Comparison of ENCODE assay signal across 1 cellular context in genomic region chr7:100568936-100569844, GRCh38.
TF ChIP-seq lines count a peak whose summit lies in the region.

No MANE protein-coding gene starts in this region.

TF ChIP-seq in K562, 482 proteins besides CTCF, POLR2A, EP300 and RAD21 (continued from another document and continues in another):
- no peak for TF ChIP-seq MGA (IDR thresholded peaks at IDR 0.05)
- TF ChIP-seq PPARD (CRISPR knock-in tag; IDR thresholded peaks at IDR 0.05), result no peak
- peak; percentile 32; the same call in 1 of the 2 replicates for TF ChIP-seq CREB3L1 (IDR thresholded peaks at IDR 0.05; ENCODE audit: borderline replicate concordance, low read depth)
- TF ChIP-seq CHAMP1 (IDR thresholded peaks at IDR 0.05), result no peak
- TF ChIP-seq ZBTB7A (IDR thresholded peaks at IDR 0.05; ENCODE audit: borderline replicate concordance, control insufficient read depth, low read depth, low read length), result peak; percentile 75; the same call in 1 of the 2 replicates
- no peak for TF ChIP-seq ATF3 (IDR thresholded peaks at IDR 0.05)
- no peak for TF ChIP-seq ATF3 (CRISPR knock-in tag; conservative IDR thresholded peaks at IDR 0.05)
- TF ChIP-seq RBM15 (IDR thresholded peaks at IDR 0.05; ENCODE audit: insufficient read depth, low read length), result no peak
- no peak for TF ChIP-seq HDGF (IDR thresholded peaks at IDR 0.05)
- no peak for TF ChIP-seq ZNF316 (IDR thresholded peaks at IDR 0.05)
- TF ChIP-seq POU5F1 (IDR thresholded peaks at IDR 0.05; ENCODE audit: borderline replicate concordance, low read depth, low read length, partially characterized antibody), result no peak
- no peak for TF ChIP-seq ZNF639 (CRISPR knock-in tag; conservative IDR thresholded peaks at IDR 0.05 in 1 of 2, IDR thresholded peaks at IDR 0.05 in 1 of 2)
- TF ChIP-seq SMARCA4 (IDR thresholded peaks at IDR 0.05), result no peak
- no peak for TF ChIP-seq RUNX1 (IDR thresholded peaks at IDR 0.05; ENCODE audit: low read depth)
- no peak for TF ChIP-seq SLC30A9 (CRISPR knock-in tag; IDR thresholded peaks at IDR 0.05)
- no peak for TF ChIP-seq MIER1 (IDR thresholded peaks at IDR 0.05; ENCODE audit: low read depth)
- no peak for TF ChIP-seq RNF219 (CRISPR knock-in tag; IDR thresholded peaks at IDR 0.05)
- no peak for TF ChIP-seq NRF1 (conservative IDR thresholded peaks at IDR 0.05 in 1 of 2, IDR thresholded peaks at IDR 0.05 in 1 of 2)
- no peak for TF ChIP-seq ZBTB43 (CRISPR knock-in tag; IDR thresholded peaks at IDR 0.05)
- TF ChIP-seq NFXL1 (CRISPR knock-in tag; IDR thresholded peaks at IDR 0.05), result no peak
- TF ChIP-seq MEF2D (tag; conservative IDR thresholded peaks at IDR 0.05; ENCODE audit: low read depth), result no peak
- no peak for TF ChIP-seq NCOR1 (IDR thresholded peaks at IDR 0.05)
- no peak for TF ChIP-seq RBM17 (IDR thresholded peaks at IDR 0.05; ENCODE audit: borderline replicate concordance, low read depth, low read length)
- no peak for TF ChIP-seq SAP30 (IDR thresholded peaks at IDR 0.05; ENCODE audit: borderline replicate concordance, insufficient read depth, low read depth, low read length, poor library complexity, severe bottlenecking)
- no peak for TF ChIP-seq RREB1 (CRISPR knock-in tag; IDR thresholded peaks at IDR 0.05)
